Comparison of ENCODE assay signal across 1 cellular context in genomic region chr22:41300661-41301060, GRCh38.
TF ChIP-seq lines count a peak whose summit lies in the region.

No MANE protein-coding gene starts in this region.

TF ChIP-seq in GM12878, 131 proteins besides CTCF, POLR2A, EP300 and RAD21:
- TF ChIP-seq RUNX3 (IDR thresholded peaks at IDR 0.05; ENCODE audit: low read length) (peak; percentile 45), NFYA (IDR thresholded peaks at IDR 0.05; ENCODE audit: borderline replicate concordance, low read depth, low read length) (no peak)
